16 cellular contexts compared by ENCODE assay signal in genomic region chr9:93968451-93969327, GRCh38. TPM values are rescaled to one million over a fixed set of nuclear protein-coding genes. Genes with fewer than 3 reads are reported as not detected.
A peak's percentile ranks its signal among the peaks of the same experiment; 100 is the strongest.
DNase-seq lines count a peak whose midpoint lies in the region; TF ChIP-seq lines count a peak whose summit lies in the region.
"Had no signal": no experiment of that assay in that cellular context is flagged by ENCODE, and none has a peak within 500 bp of the region (broad histone marks: within the 10 kb centered on the region; RNA-seq: fewer than 3 reads in every experiment).

No MANE protein-coding gene starts in this region.

- H3K9me3 Mint-ChIP-seq in glutamatergic neuron (ENCODE audit: unreplicated experiment) = peaks cover 8% of the 10 kb centered on the region

- no peaks in the 10 kb centered on the region for H3K36me3 ChIP-seq in fibroblast of lung (ENCODE audit: control insufficient read depth, insufficient read depth, low read length)

- no peak overlapping the region for H3K4me3 Mint-ChIP-seq in glutamatergic neuron (ENCODE audit: unreplicated experiment)
- H3K4me3 Mint-ChIP-seq: activated B cell treated with CpG ODN at 0.5 μM for 24 hours; activated naive CD4-positive, alpha-beta T cell treated with anti-CD3 and anti-CD28 coated beads, Interleukin-2, amount 10 ng/mL, durations not matched to agents 7 days and 5 days; memory B cell had no signal

- H3K4me1 ChIP-seq in fibroblast of lung (ENCODE audit: control insufficient read depth, extremely low read depth, insufficient read depth, low read length) = no peaks in the 10 kb centered on the region
- H3K4me1 ChIP-seq: foreskin keratinocyte had no signal

- CTCF ChIA-PET in RWPE1 (lab: Yijun Ruan, JAX) = interaction anchor here (0.5 to 0.7 kb wide), 4 partner anchors 12 to 304 kb away, joined by 3 to 5 read pairs (median 4); no protein-coding TSS in a partner anchor

- no peak overlapping the region for H3K4me2 ChIP-seq in fibroblast of lung (ENCODE audit: extremely low read depth, insufficient read depth, low read length)

- peaks cover 13% of the 10 kb centered on the region for H3K36me3 Mint-ChIP-seq in glutamatergic neuron (ENCODE audit: unreplicated experiment)
- H3K36me3 Mint-ChIP-seq: activated naive CD4-positive, alpha-beta T cell treated with anti-CD3 and anti-CD28 coated beads, Interleukin-2, amount 10 ng/mL, durations not matched to agents 7 days and 5 days had no signal

- POLR2A ChIA-PET in RWPE1 (lab: Yijun Ruan, JAX; ENCODE audit: low non-redundant PET) = no interaction called here

- peaks cover 2% of the 10 kb centered on the region for H3K27me3 ChIP-seq in fibroblast of lung (ENCODE audit: control insufficient read depth, insufficient read depth, low read length)
- H3K27me3 ChIP-seq: stomach had no signal

- H3K4me3 ChIP-seq in fibroblast of lung (replicated peaks in 1 of 4; ENCODE audit: control extremely low read depth in 1 of 4, insufficient read depth in 1 of 4, low read depth in 3 of 4, low read length in 4 of 4) (no peak overlapping the region), retinal pigment epithelial cell (ENCODE audit: low read length) (no peak overlapping the region)
- H3K4me3 ChIP-seq: stomach had no signal

- no peak overlapping the region for H3K9ac ChIP-seq in fibroblast of lung (ENCODE audit: insufficient read depth, low read length)

- H3K27ac ChIP-seq in fibroblast of lung (ENCODE audit: insufficient read depth, low read length) (no peak overlapping the region), RWPE1 (no peak overlapping the region)
- H3K27ac ChIP-seq: foreskin keratinocyte had no signal

- H3K27ac Mint-ChIP-seq in glutamatergic neuron (ENCODE audit: unreplicated experiment) = no peak overlapping the region
- H3K27ac Mint-ChIP-seq: activated B cell treated with CpG ODN at 0.5 μM for 24 hours; activated naive CD4-positive, alpha-beta T cell treated with anti-CD3 and anti-CD28 coated beads, Interleukin-2, amount 10 ng/mL, durations not matched to agents 7 days and 5 days; memory B cell had no signal

- no peak overlapping the region for H2AFZ ChIP-seq in fibroblast of lung (ENCODE audit: low read length)

- no peaks in the 10 kb centered on the region for H3K79me2 ChIP-seq in fibroblast of lung (ENCODE audit: control insufficient read depth, insufficient read depth, low read length)

- H3K27me3 Mint-ChIP-seq in glutamatergic neuron (ENCODE audit: unreplicated experiment) = no peaks in the 10 kb centered on the region

- H3K9me3 ChIP-seq in fibroblast of lung (ENCODE audit: control insufficient read depth, insufficient read depth, low read depth, low read length) = no peaks in the 10 kb centered on the region

- H4K20me1 ChIP-seq in fibroblast of lung (ENCODE audit: control insufficient read depth, extremely low read depth, insufficient read depth, low read length) = no peaks in the 10 kb centered on the region

- no peaks in the 10 kb centered on the region for H3K4me1 Mint-ChIP-seq in glutamatergic neuron (ENCODE audit: low read depth, unreplicated experiment)
- H3K4me1 Mint-ChIP-seq: activated B cell treated with CpG ODN at 0.5 μM for 24 hours; activated naive CD4-positive, alpha-beta T cell treated with anti-CD3 and anti-CD28 coated beads, Interleukin-2, amount 10 ng/mL, durations not matched to agents 7 days and 5 days; memory B cell had no signal

- no peak for TF ChIP-seq CTCF in fibroblast of lung (conservative IDR thresholded peaks at IDR 0.05 in 1 of 2, IDR thresholded peaks at IDR 0.05 in 1 of 2; ENCODE audit: low read depth in 1 of 2, low read length in 2 of 2)
- no peak for TF ChIP-seq CTCF in retinal pigment epithelial cell (conservative IDR thresholded peaks at IDR 0.05; ENCODE audit: low read depth, low read length)
- TF ChIP-seq CTCF in RWPE1 (conservative IDR thresholded peaks at IDR 0.05; ENCODE audit: low read depth) = no peak
- TF ChIP-seq CTCF in glutamatergic neuron (IDR thresholded peaks at IDR 0.05; ENCODE audit: partially characterized antibody, unreplicated experiment) = no peak

- DNase-seq in GM03348 (ENCODE audit: low spot score) (peak; percentile 7), M059J (ENCODE audit: low read depth) (peak; percentile 40), fibroblast of lung (ENCODE audit: low read depth in 2 of 2) (peak; percentile 16 to 45), retinal pigment epithelial cell (ENCODE audit: low read depth) (peak; percentile 51), HCEC 1CT (no peak), RWPE1 (ENCODE audit: low spot score) (no peak), glutamatergic neuron (no peak)
- DNase-seq: activated B cell treated with CpG ODN at 0.5 μM for 24 hours; activated naive CD4-positive, alpha-beta T cell treated with anti-CD3 and anti-CD28 coated beads, Interleukin-2, amount 10 ng/mL, durations not matched to agents 7 days and 5 days; effector memory CD4-positive, alpha-beta T cell; foreskin keratinocyte; NCI-H1930; NCI-H526 treated with DMSO at 0.1 percent for 48 hours; stomach had no signal

RNA-seq across cellular contexts. Expression of gene BARX1, which starts 13.5 kb away (rescaled TPM):
- 0.69 TPM in 1 of 2 replicates, not detected in the other for total RNA-seq in M059J (2014; rRNA removed; shearing (Covaris generic))
- total RNA-seq in fibroblast of lung = not detected in 2 replicates
- polyA plus RNA-seq in fibroblast of lung = not detected in 2 replicates
- not detected in 2 replicates for polyA plus RNA-seq in fibroblast of lung (2012)
- polyA minus RNA-seq in fibroblast of lung (ENCODE audit: low replicate concordance) = not detected in 2 replicates
- total RNA-seq in glutamatergic neuron (ENCODE audit: unreplicated experiment) = 6.9 TPM
- total RNA-seq: activated B cell treated with CpG ODN at 0.5 μM for 24 hours, bronchial epithelial cell, foreskin keratinocyte had no signal
- polyA plus RNA-seq: foreskin keratinocyte had no signal

Comparison
In these comparisons a context has a peak if more than half of its experiments do, and no peak if none do; other contexts are left out.
1. DNase-seq: peak in GM03348 (single experiment), M059J (single experiment), fibroblast of lung (2 of 2) and retinal pigment epithelial cell (single experiment); none in HCEC 1CT (single experiment), RWPE1 (single experiment) and glutamatergic neuron (single experiment).